Comparison of ENCODE assay signal across 28 cellular contexts in genomic region chr5:154115314-154115713, GRCh38.
"Had no signal": no experiment of that assay in that cellular context is flagged by ENCODE, and none has a peak within 500 bp of the region (broad histone marks: within the 10 kb centered on the region; RNA-seq: fewer than 3 reads in every experiment).

No MANE protein-coding gene starts in this region.

- H3K27me3 ChIP-seq: gastrocnemius medialis, pancreas, sigmoid colon, spleen, tibial nerve, upper lobe of left lung had no signal

- H3K4me1 ChIP-seq: gastrocnemius medialis, pancreas, sigmoid colon, tibial nerve, upper lobe of left lung had no signal

- H3K27ac Mint-ChIP-seq: immature natural killer cell; mesothelial cell of epicardium; naive thymus-derived CD8-positive, alpha-beta T cell; nephron progenitor cell; stimulated activated naive B cell treated with anti-CD40 and anti-IgM and Interleukin-4, amounts not matched to agents 10 μg/mL and 1 μg/mL and 100 μg/mL, for 72 hours; stimulated activated naive CD8-positive, alpha-beta T cell treated with anti-CD3 and anti-CD28 coated beads, Interleukin-15, Interleukin-2, amounts not matched to agents 100 ng/mL and 50 ng/mL, for 24 hours had no signal

- H3K4me3 ChIP-seq: gastrocnemius medialis, pancreas, sigmoid colon, skin epidermis, spleen, thoracic aorta, tibial nerve, upper lobe of left lung had no signal

- H3K36me3 ChIP-seq: gastrocnemius medialis, pancreas, sigmoid colon, spleen, thoracic aorta, upper lobe of left lung had no signal

- H3K36me3 Mint-ChIP-seq: mesothelial cell of epicardium; naive thymus-derived CD8-positive, alpha-beta T cell; stimulated activated naive B cell treated with anti-CD40 and anti-IgM and Interleukin-4, amounts not matched to agents 10 μg/mL and 1 μg/mL and 100 μg/mL, for 72 hours had no signal

- ATAC-seq: esophagus mucosa; gastrocnemius medialis; naive thymus-derived CD8-positive, alpha-beta T cell; pancreas; stimulated activated naive B cell treated with anti-CD40 and anti-IgM and Interleukin-4, amounts not matched to agents 10 μg/mL and 1 μg/mL and 100 μg/mL, for 72 hours had no signal

- H3K4me1 Mint-ChIP-seq: immature natural killer cell; mesothelial cell of epicardium; stimulated activated naive B cell treated with anti-CD40 and anti-IgM and Interleukin-4, amounts not matched to agents 10 μg/mL and 1 μg/mL and 100 μg/mL, for 72 hours had no signal

- H3K27ac ChIP-seq: epithelial cell of prostate, gastrocnemius medialis, pancreas, sigmoid colon, skin epidermis, spleen, thoracic aorta, tibial nerve, upper lobe of left lung had no signal

- DNase-seq: caudate nucleus; cerebellar nuclear complex; cortex of kidney; effector CD4-positive, alpha-beta T cell; foreskin fibroblast; gastrocnemius medialis; hypothalamus; immature natural killer cell; islet precursor cell; kidney glomerular epithelial cell; mesenchymal stem cell; naive thymus-derived CD8-positive, alpha-beta T cell; nephron progenitor cell; occipital lobe; pancreas; retina; sigmoid colon; spleen; stimulated activated CD4-positive, alpha-beta T cell treated with anti-CD3 and anti-CD28 coated beads, Interleukin-2, amount 100 ng/mL, for 48 hours; stimulated activated naive B cell treated with anti-CD40 and anti-IgM and Interleukin-4, amounts not matched to agents 10 μg/mL and 1 μg/mL and 100 μg/mL, for 72 hours; upper lobe of left lung had no signal

- H3K4me3 Mint-ChIP-seq: immature natural killer cell; mesothelial cell of epicardium; naive thymus-derived CD8-positive, alpha-beta T cell; nephron progenitor cell; stimulated activated naive B cell treated with anti-CD40 and anti-IgM and Interleukin-4, amounts not matched to agents 10 μg/mL and 1 μg/mL and 100 μg/mL, for 72 hours; stimulated activated naive CD8-positive, alpha-beta T cell treated with anti-CD3 and anti-CD28 coated beads, Interleukin-15, Interleukin-2, amounts not matched to agents 100 ng/mL and 50 ng/mL, for 24 hours had no signal

- H3K9me3 Mint-ChIP-seq: immature natural killer cell; mesothelial cell of epicardium; naive thymus-derived CD8-positive, alpha-beta T cell; stimulated activated naive B cell treated with anti-CD40 and anti-IgM and Interleukin-4, amounts not matched to agents 10 μg/mL and 1 μg/mL and 100 μg/mL, for 72 hours; stimulated activated naive CD8-positive, alpha-beta T cell treated with anti-CD3 and anti-CD28 coated beads, Interleukin-15, Interleukin-2, amounts not matched to agents 100 ng/mL and 50 ng/mL, for 24 hours had no signal

- H3K9me3 ChIP-seq: gastrocnemius medialis, pancreas, sigmoid colon, spleen, thoracic aorta, tibial nerve, upper lobe of left lung had no signal
